ENCODE assay signal across 1 cellular context in the genomic region with DNA sequence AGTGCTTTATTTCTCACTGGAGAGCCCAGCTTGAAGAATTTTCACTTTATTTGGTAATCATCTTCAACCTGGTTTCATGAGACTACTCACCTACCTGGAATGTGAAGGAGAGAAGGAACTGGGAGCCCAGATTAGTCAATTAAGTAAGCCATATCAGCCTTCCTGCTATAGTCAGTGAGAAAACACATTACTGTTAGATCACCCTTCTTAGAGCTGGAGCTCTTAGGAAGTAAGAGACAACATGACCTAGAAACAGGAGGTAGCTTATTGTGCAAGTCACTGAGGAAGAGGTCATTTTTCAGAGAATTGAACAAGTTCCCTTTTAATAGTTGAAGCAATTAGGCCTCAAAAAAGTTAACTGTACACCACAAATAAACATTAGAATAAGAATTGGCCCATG.
TF ChIP-seq lines count a peak whose summit lies in the region.

No MANE protein-coding gene starts in this region.

TF ChIP-seq in SK-N-SH, 30 proteins besides CTCF, POLR2A, EP300 and RAD21 (continued from another document):
- TF ChIP-seq GATA2 (CRISPR knock-in tag; IDR thresholded peaks at IDR 0.05), result no peak
- no peak for TF ChIP-seq SMC3 (IDR thresholded peaks at IDR 0.05; ENCODE audit: low read depth, low read length)
- TF ChIP-seq MXI1 (IDR thresholded peaks at IDR 0.05; ENCODE audit: low read depth, low read length), result no peak
- TF ChIP-seq, protein P1, sequence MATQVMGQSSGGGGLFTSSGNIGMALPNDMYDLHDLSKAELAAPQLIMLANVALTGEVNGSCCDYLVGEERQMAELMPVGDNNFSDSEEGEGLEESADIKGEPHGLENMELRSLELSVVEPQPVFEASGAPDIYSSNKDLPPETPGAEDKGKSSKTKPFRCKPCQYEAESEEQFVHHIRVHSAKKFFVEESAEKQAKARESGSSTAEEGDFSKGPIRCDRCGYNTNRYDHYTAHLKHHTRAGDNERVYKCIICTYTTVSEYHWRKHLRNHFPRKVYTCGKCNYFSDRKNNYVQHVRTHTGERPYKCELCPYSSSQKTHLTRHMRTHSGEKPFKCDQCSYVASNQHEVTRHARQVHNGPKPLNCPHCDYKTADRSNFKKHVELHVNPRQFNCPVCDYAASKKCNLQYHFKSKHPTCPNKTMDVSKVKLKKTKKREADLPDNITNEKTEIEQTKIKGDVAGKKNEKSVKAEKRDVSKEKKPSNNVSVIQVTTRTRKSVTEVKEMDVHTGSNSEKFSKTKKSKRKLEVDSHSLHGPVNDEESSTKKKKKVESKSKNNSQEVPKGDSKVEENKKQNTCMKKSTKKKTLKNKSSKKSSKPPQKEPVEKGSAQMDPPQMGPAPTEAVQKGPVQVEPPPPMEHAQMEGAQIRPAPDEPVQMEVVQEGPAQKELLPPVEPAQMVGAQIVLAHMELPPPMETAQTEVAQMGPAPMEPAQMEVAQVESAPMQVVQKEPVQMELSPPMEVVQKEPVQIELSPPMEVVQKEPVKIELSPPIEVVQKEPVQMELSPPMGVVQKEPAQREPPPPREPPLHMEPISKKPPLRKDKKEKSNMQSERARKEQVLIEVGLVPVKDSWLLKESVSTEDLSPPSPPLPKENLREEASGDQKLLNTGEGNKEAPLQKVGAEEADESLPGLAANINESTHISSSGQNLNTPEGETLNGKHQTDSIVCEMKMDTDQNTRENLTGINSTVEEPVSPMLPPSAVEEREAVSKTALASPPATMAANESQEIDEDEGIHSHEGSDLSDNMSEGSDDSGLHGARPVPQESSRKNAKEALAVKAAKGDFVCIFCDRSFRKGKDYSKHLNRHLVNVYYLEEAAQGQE (IDR thresholded peaks at IDR 0.05; ENCODE audit: low read depth, low read length), result no peak
- TF ChIP-seq SIN3A (IDR thresholded peaks at IDR 0.05; ENCODE audit: borderline replicate concordance, low read depth, low read length), result no peak
- no peak for TF ChIP-seq RXRA (IDR thresholded peaks at IDR 0.05; ENCODE audit: borderline replicate concordance, low read depth)
